Comparison of ENCODE assay signal across 9 cellular contexts in genomic region chr9:35510745-35511428, GRCh38. TPM values are rescaled to one million over a fixed set of nuclear protein-coding genes. Genes with fewer than 3 reads are reported as not detected.
A peak's percentile ranks its signal among the peaks of the same experiment; 100 is the strongest.
DNase-seq lines count a peak whose midpoint lies in the region; ATAC-seq and TF ChIP-seq lines count a peak whose summit lies in the region.
"Had no signal": no experiment of that assay in that cellular context is flagged by ENCODE, and none has a peak within 500 bp of the region (broad histone marks: within the 10 kb centered on the region; RNA-seq: fewer than 3 reads in every experiment).

No MANE protein-coding gene starts in this region.

- H3K27me3 ChIP-seq in BJ (ENCODE audit: control insufficient read depth, insufficient read depth, low read length) = no peaks in the 10 kb centered on the region

- H3K4me3 ChIP-seq in BJ (ENCODE audit: low read depth, low read length) = no peak overlapping the region

- no peak for ATAC-seq in GM21619 (IDR thresholded peaks at IDR 0.05; ENCODE audit: unreplicated experiment)

- intact Hi-C loops in posterior vena cava (cut with DNase I) = no loop called here

- POLR2A ChIA-PET in BJ (lab: Charles Lee) = interaction anchor here (1.0 kb wide), 1 partner anchor 8 kb away, joined by 4 read pairs; no protein-coding TSS in a partner anchor

- peak; percentile 41 for TF ChIP-seq CTCF in BJ (IDR thresholded peaks at IDR 0.05; ENCODE audit: insufficient read depth, low read depth, low read length)

- peak; percentile 99 for DNase-seq in BJ (ENCODE audit: low read depth)
- peak; percentile 43 for DNase-seq in SW480 (ENCODE audit: low spot score)
- peak; percentile 65 for DNase-seq in foreskin melanocyte
- DNase-seq in posterior vena cava (ENCODE audit: low spot score) = peak; percentile 95
- DNase-seq in NCI-H2081 treated with DMSO at 0.1 percent for 48 hours (lab: John Stamatoyannopoulos, UW) = no peak
- DNase-seq in NCI-H146 treated with DMSO at 0.1 percent for 48 hours (lab: John Stamatoyannopoulos, UW; ENCODE audit: unreplicated experiment) = no peak
- no peak for DNase-seq in amygdala (lab: John Stamatoyannopoulos, UW)
- DNase-seq: DMS79 treated with DMSO at 0.1 percent for 48 hours had no signal

- CTCF ChIA-PET in BJ (lab: Yijun Ruan, JAX) = interaction anchor here (0.7 to 3.8 kb wide), 8 partner anchors 10 to 43 kb away, joined by 3 to 15 read pairs (median 4); no protein-coding TSS in a partner anchor

- H3K36me3 ChIP-seq in BJ (ENCODE audit: control insufficient read depth, insufficient read depth, low read length) = no peaks in the 10 kb centered on the region

RNA-seq across cellular contexts. Expression of gene RUSC2, which starts 21.0 kb away (rescaled TPM):
- 19.6 and 43.3 TPM in 2 replicates for polyA plus RNA-seq in BJ (2011; rRNA removed)
- polyA minus RNA-seq in BJ (2011; rRNA and poly(A)+ RNA removed) = 113 and 127 TPM in 2 replicates
- 10 to 100 TPM; 53.5 to 64.2 TPM for total RNA-seq in posterior vena cava

Comparison
In these comparisons a context has a peak if more than half of its experiments do, and no peak if none do; other contexts are left out.
1. DNase-seq: peak in BJ (single experiment), SW480 (single experiment), foreskin melanocyte (single experiment) and posterior vena cava (single experiment); none in NCI-H2081 treated with DMSO at 0.1 percent for 48 hours (single experiment), NCI-H146 treated with DMSO at 0.1 percent for 48 hours (single experiment) and amygdala (0 of 56).